In the genomic region with DNA sequence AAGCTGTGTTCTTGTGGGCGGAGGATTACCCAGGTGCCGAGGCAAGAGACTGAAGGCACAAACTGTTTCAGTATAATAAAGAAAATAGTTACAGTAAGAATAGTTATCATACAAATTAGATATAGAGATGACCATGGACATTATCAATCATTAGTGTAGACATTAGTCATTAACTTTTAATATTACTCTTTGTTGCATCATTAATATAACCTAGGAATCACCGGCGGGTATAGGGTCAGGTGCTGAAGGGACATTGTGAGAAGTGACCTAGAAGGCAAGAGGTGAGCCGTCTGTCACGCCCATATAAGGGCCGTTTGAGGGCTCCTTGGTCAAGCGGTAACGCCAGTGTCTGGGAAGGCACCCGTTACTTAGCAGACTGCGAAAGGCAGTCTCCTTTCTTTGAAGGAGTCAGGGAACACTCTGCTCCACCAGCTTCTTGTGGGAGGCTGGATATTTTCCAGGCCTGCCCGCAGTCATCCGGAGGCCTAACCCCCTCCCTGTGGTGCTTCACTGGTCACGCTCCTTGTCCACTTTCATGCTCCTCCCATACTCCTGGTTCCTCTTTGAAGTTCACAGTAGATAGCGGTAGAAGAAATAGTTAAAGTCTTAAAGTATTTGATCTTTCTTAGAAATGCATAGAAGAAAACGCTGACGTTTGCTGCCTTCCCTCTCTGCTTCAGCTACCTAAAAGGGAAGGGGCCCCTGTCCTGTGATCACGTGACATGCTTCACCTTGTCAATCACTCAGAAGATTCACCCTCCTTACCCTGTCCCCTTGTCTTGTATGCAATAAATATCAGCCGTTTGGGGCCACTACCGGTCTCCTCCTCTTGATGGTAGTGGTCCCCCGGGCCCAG, we compare ENCODE assay signal across 8 cellular contexts. TPM values are rescaled to one million over a fixed set of nuclear protein-coding genes. Genes with fewer than 3 reads are reported as not detected.
DNase-seq lines count a peak whose midpoint lies in the region; ATAC-seq, FAIRE-seq and TF ChIP-seq lines count a peak whose summit lies in the region.
"Not testable (repeated sequence)": the region's sequence is repeated elsewhere in the genome, so short reads cannot be mapped to it uniquely, and the experiment has no call there.

No MANE protein-coding gene starts in this region.

- not testable (repeated sequence) for BruUV-seq in OCI-LY7 (replicated peaks; lab: Mats Ljungman, UMichigan)
- BruUV-seq in GM12878 (replicated peaks; lab: Mats Ljungman, UMichigan): TSS peak; percentile 51

- H3K9ac ChIP-seq in GM12878 (ENCODE audit: control insufficient read depth, insufficient read depth, low read length): peak overlapping the region; percentile 76

- CTCF ChIA-PET in OCI-LY7 (lab: Charles Lee; ENCODE audit: unreplicated experiment): not testable (repeated sequence)
- CTCF ChIA-PET in GM12878 (lab: Yijun Ruan, JAX): interaction anchor here (0.6 to 2.0 kb wide), 6 partner anchors 8 to 112 kb away, joined by 3 to 11 read pairs (median 4); a partner anchor contains a TSS

- RAD21 ChIA-PET in GM12878 (lab: Charles Lee; ENCODE audit: unreplicated experiment): interaction anchor here (0.9 to 2.6 kb wide), 6 partner anchors 8 to 87 kb away, joined by 3 to 12 read pairs (median 5); a partner anchor contains a TSS

- TF ChIP-seq EP300 in GM12878 (IDR thresholded peaks at IDR 0.05; ENCODE audit: borderline replicate concordance in 1 of 2, control insufficient read depth in 1 of 2, low read depth in 2 of 2, low read length in 2 of 2): not testable (repeated sequence)

- FAIRE-seq in GM12878 (lab: Jason Lieb, UNC): peak; percentile 81

- POLR2A ChIA-PET in OCI-LY7 (lab: Charles Lee): interaction anchor here (0.6 to 1.3 kb wide), 3 partner anchors 8 to 14 kb away, joined by 3 to 5 read pairs (median 4); a partner anchor contains a TSS
- POLR2A ChIA-PET in GM12878 (lab: Charles Lee): interaction anchor here (0.6 to 10.0 kb wide), 11 partner anchors 7 to 343 kb away, joined by 3 to 232 read pairs (median 5); a partner anchor contains a TSS

- H3K9me2 ChIP-seq in OCI-LY7 (ENCODE audit: insufficient read depth, low read length): not testable (repeated sequence)

- intact Hi-C loops in CD14-positive monocyte (cut with micrococcal nuclease): loop anchor here in 1 of 2 donors (5.0 to 10.0 kb wide), 3 partner anchors 232 to 599 kb away; a partner anchor contains a TSS
- intact Hi-C loops in OCI-LY7 (cut with micrococcal nuclease; ENCODE audit: unreplicated experiment); activated CD4-positive, alpha-beta T cell treated with anti-CD3 and anti-CD28 coated beads, Interleukin-2, amount 10 ng/mL, durations not matched to agents 24 days and 14 days (cut with micrococcal nuclease); GM12878 (cut with micrococcal nuclease; ENCODE audit: unreplicated experiment); Right ventricle myocardium superior (cut with DNase I): not testable (repeated sequence)

- TF ChIP-seq CTCF in CD14-positive monocyte (IDR thresholded peaks at IDR 0.05); OCI-LY7 (conservative IDR thresholded peaks at IDR 0.05; ENCODE audit: low read length); GM12878 (IDR thresholded peaks at IDR 0.05 in 2 of 3, conservative IDR thresholded peaks at IDR 0.05 in 1 of 3; ENCODE audit: control insufficient read depth in 2 of 3, extremely low read depth in 1 of 3, insufficient read depth in 1 of 3, low read depth in 3 of 3, low read length in 3 of 3): not testable (repeated sequence)

- not testable (repeated sequence) for H3K9me3 Mint-ChIP-seq in CD14-positive monocyte; activated CD4-positive, alpha-beta T cell treated with anti-CD3 and anti-CD28 coated beads, Interleukin-2, amount 10 ng/mL, durations not matched to agents 24 days and 14 days; stimulated activated memory B cell treated with anti-CD40 and anti-IgM and Interleukin-4, amounts not matched to agents 10 μg/mL and 1 μg/mL and 100 μg/mL, for 72 hours

- H3K4me1 Mint-ChIP-seq in CD14-positive monocyte: peaks cover 55% of the 10 kb centered on the region
- peaks cover 44% of the 10 kb centered on the region for H3K4me1 Mint-ChIP-seq in activated CD4-positive, alpha-beta T cell treated with anti-CD3 and anti-CD28 coated beads, Interleukin-2, amount 10 ng/mL, durations not matched to agents 24 days and 14 days
- peaks cover 48% of the 10 kb centered on the region for H3K4me1 Mint-ChIP-seq in stimulated activated memory B cell treated with anti-CD40 and anti-IgM and Interleukin-4, amounts not matched to agents 10 μg/mL and 1 μg/mL and 100 μg/mL, for 72 hours

- H3K27ac ChIP-seq in OCI-LY7 (ENCODE audit: low read depth, low read length, poor library complexity, severe bottlenecking) (peak overlapping the region; percentile 85), GM12878 (ENCODE audit: control insufficient read depth, insufficient read depth) (peak overlapping the region; percentile 95)

- peak overlapping the region; percentile 81 to 90 for H3K4me3 Mint-ChIP-seq in CD14-positive monocyte
- H3K4me3 Mint-ChIP-seq in activated CD4-positive, alpha-beta T cell treated with anti-CD3 and anti-CD28 coated beads, Interleukin-2, amount 10 ng/mL, durations not matched to agents 24 days and 14 days: peak overlapping the region; percentile 96
- peak overlapping the region; percentile 97 for H3K4me3 Mint-ChIP-seq in stimulated activated memory B cell treated with anti-CD40 and anti-IgM and Interleukin-4, amounts not matched to agents 10 μg/mL and 1 μg/mL and 100 μg/mL, for 72 hours

- not testable (repeated sequence) for H4K20me1 ChIP-seq in OCI-LY7 (ENCODE audit: insufficient read depth, low read length); GM12878 (ENCODE audit: control insufficient read depth, insufficient read depth)

- H3K4me3 ChIP-seq in H7 (ENCODE audit: insufficient read depth, low read depth, low read length): not testable (repeated sequence)
- peak overlapping the region; percentile 46 for H3K4me3 ChIP-seq in OCI-LY7 (ENCODE audit: low read depth, low read length, poor library complexity, severe bottlenecking)
- H3K4me3 ChIP-seq in GM12878: peak overlapping the region; percentile 51

- peak overlapping the region; percentile 99 to 100 (median 99) for H3K27ac Mint-ChIP-seq in CD14-positive monocyte
- peak overlapping the region; percentile 100 for H3K27ac Mint-ChIP-seq in activated CD4-positive, alpha-beta T cell treated with anti-CD3 and anti-CD28 coated beads, Interleukin-2, amount 10 ng/mL, durations not matched to agents 24 days and 14 days
- peak overlapping the region; percentile 100 for H3K27ac Mint-ChIP-seq in stimulated activated memory B cell treated with anti-CD40 and anti-IgM and Interleukin-4, amounts not matched to agents 10 μg/mL and 1 μg/mL and 100 μg/mL, for 72 hours

- H3K27me3 ChIP-seq in H7 (ENCODE audit: control insufficient read depth, insufficient read depth, low read length): peaks cover 41% of the 10 kb centered on the region
- not testable (repeated sequence) for H3K27me3 ChIP-seq in GM12878 (replicated peaks in 1 of 2; ENCODE audit: control insufficient read depth in 2 of 2, insufficient read depth in 2 of 2, low read length in 1 of 2)

- not testable (repeated sequence) for ATAC-seq in GM12878; Right ventricle myocardium superior (ENCODE audit: poor library complexity); stimulated activated memory B cell treated with anti-CD40 and anti-IgM and Interleukin-4, amounts not matched to agents 10 μg/mL and 1 μg/mL and 100 μg/mL, for 72 hours

- TF ChIP-seq RAD21 in GM12878 (IDR thresholded peaks at IDR 0.05; ENCODE audit: insufficient read depth, low read depth, low read length): not testable (repeated sequence)

- H3K9me3 ChIP-seq in OCI-LY7 (ENCODE audit: low read length); GM12878 (replicated peaks; ENCODE audit: control insufficient read depth, insufficient read depth, low read length): not testable (repeated sequence)

- not testable (repeated sequence) for H3K27me3 Mint-ChIP-seq in CD14-positive monocyte (ENCODE audit: low read depth in 3 of 3); activated CD4-positive, alpha-beta T cell treated with anti-CD3 and anti-CD28 coated beads, Interleukin-2, amount 10 ng/mL, durations not matched to agents 24 days and 14 days; stimulated activated memory B cell treated with anti-CD40 and anti-IgM and Interleukin-4, amounts not matched to agents 10 μg/mL and 1 μg/mL and 100 μg/mL, for 72 hours

- H3K4me2 ChIP-seq in OCI-LY7 (ENCODE audit: low read length) (peak overlapping the region; percentile 70), GM12878 (ENCODE audit: control insufficient read depth, insufficient read depth) (peak overlapping the region; percentile 40)

- not testable (repeated sequence) for TF ChIP-seq POLR2A in GM12878 (IDR thresholded peaks at IDR 0.05; ENCODE audit: low read depth, low read length)

- peak overlapping the region; percentile 40; the same call in 1 of the 2 replicates for H2AFZ ChIP-seq in OCI-LY7 (ENCODE audit: low read length)
- H2AFZ ChIP-seq in GM12878 (ENCODE audit: control insufficient read depth, low read depth, low read length): not testable (repeated sequence)

- SMC1A ChIA-PET in GM12878 (lab: Charles Lee; ENCODE audit: uncharacterized antibody, unreplicated experiment): interaction anchor here (0.6 to 3.3 kb wide), 3 partner anchors 9 to 88 kb away, joined by 3 to 13 read pairs (median 10); a partner anchor contains a TSS

- DNase-seq in CD14-positive monocyte (ENCODE audit: low spot score) (peak; percentile 64), H7 (peak; percentile 4), OCI-LY7 (ENCODE audit: low spot score) (peak; percentile 83), Right ventricle myocardium superior (peak; percentile 66), mucosa of gallbladder (ENCODE audit: low spot score) (peak; percentile 57)
- peak; percentile 68 for DNase-seq in activated CD4-positive, alpha-beta T cell treated with anti-CD3 and anti-CD28 coated beads, Interleukin-2, amount 10 ng/mL, durations not matched to agents 24 days and 14 days
- not testable (repeated sequence) for DNase-seq in GM12878 (ENCODE audit: low read depth, low spot score)

- peaks cover 6 to 10% of the 10 kb centered on the region in 2 donors for H3K36me3 Mint-ChIP-seq in CD14-positive monocyte
- not testable (repeated sequence) for H3K36me3 Mint-ChIP-seq in activated CD4-positive, alpha-beta T cell treated with anti-CD3 and anti-CD28 coated beads, Interleukin-2, amount 10 ng/mL, durations not matched to agents 24 days and 14 days (ENCODE audit: low read depth); stimulated activated memory B cell treated with anti-CD40 and anti-IgM and Interleukin-4, amounts not matched to agents 10 μg/mL and 1 μg/mL and 100 μg/mL, for 72 hours

- WGBS in GM12878 (ENCODE audit: insufficient coverage, insufficient replicate concordance, low lambda C conversion rate, missing lambda C conversion rate): 35% methylated on average over 21 of the region's 21 CpGs

- in situ Hi-C loops in GM12878 (cut with MboI): loop anchor here (10.0 kb wide), 1 partner anchor 569 kb away; a partner anchor contains a TSS

- H3K4me1 ChIP-seq in OCI-LY7 (ENCODE audit: insufficient read depth, low read length, poor library complexity, severe bottlenecking) (peaks cover 82% of the 10 kb centered on the region), GM12878 (ENCODE audit: control insufficient read depth, insufficient read depth, low read length) (peaks cover 49% of the 10 kb centered on the region)

- H3K79me2 ChIP-seq in OCI-LY7 (ENCODE audit: insufficient read depth, low read depth, low read length): not testable (repeated sequence)
- peaks cover 42% of the 10 kb centered on the region for H3K79me2 ChIP-seq in GM12878 (ENCODE audit: control insufficient read depth, insufficient read depth, low read length)

- not testable (repeated sequence) for H3K36me3 ChIP-seq in H7 (replicated peaks; ENCODE audit: control insufficient read depth, insufficient read depth, low read length); OCI-LY7 (ENCODE audit: insufficient read depth, low read length); GM12878 (ENCODE audit: control insufficient read depth in 2 of 2, insufficient read depth in 2 of 2, low read length in 1 of 2)

RNA-seq across cellular contexts. Expression of a gene that starts 4.3 kb away (rescaled TPM):
- polyA plus RNA-seq in CD14-positive monocyte (100 to 1,000 TPM; 787 to 955 TPM), GM12878 (2011; rRNA removed) (8.8 and 21.0 TPM in 2 replicates), GM12878 (2014; fragmentation: Illumina TruSeq; extraction: Trizol) (3.0 and 5.6 TPM in 2 replicates), GM12878 (2014; fragmentation: Nextera tagmentation; extraction: Ambion mirVana) (under 1 TPM; 0.42 to 0.91 TPM), GM12878 (2014; rRNA removed) (55.7 and 57.8 TPM in 2 replicates), GM12878 (2016; fragmentation: Nextera tagmentation; extraction: Ambion mirVana) (10 to 100 TPM; 28.3 to 37.7 TPM)
- 0.55 and 1.1 TPM in 2 replicates for total RNA-seq in H7 (2014; rRNA removed; shearing (Covaris generic))
- 3.9 and 6.3 TPM in 2 replicates for total RNA-seq in OCI-LY7 (2014; rRNA removed; shearing (Covaris generic))
- total RNA-seq in OCI-LY7 (2022) (3.8 and 4.0 TPM in 2 replicates), GM12878 (2014; rRNA removed) (39.8 and 40.8 TPM in 2 replicates), GM12878 (2014; rRNA removed; fragmentation: Illumina TruSeq; extraction: Trizol) (8.9 and 9.8 TPM in 2 replicates), GM12878 (2021) (53.2 and 53.9 TPM in 2 replicates), Right ventricle myocardium superior (11.8 TPM), mucosa of gallbladder (34.8 TPM)
- 62.1 and 63.0 TPM in 2 replicates for total RNA-seq in activated CD4-positive, alpha-beta T cell treated with anti-CD3 and anti-CD28 coated beads, Interleukin-2, amount 10 ng/mL, durations not matched to agents 24 days and 14 days
- total RNA-seq in GM12878 (2013; cell fraction: nucleolus; rRNA removed): 57.1 and 63.5 TPM in 2 replicates
- polyA plus RNA-seq in GM12878 (2011; ENCODE audit: low read depth): 9.5 TPM
- 29.5 and 58.9 TPM in 2 replicates for polyA plus RNA-seq in GM12878 (2011; cell fraction: cytosol; rRNA removed)
- polyA plus RNA-seq in GM12878 (2011; cell fraction: nucleus; rRNA removed): 283 and 296 TPM in 2 replicates
- 32.9 and 38.1 TPM in 2 replicates for polyA plus RNA-seq in GM12878 (2012)
- polyA minus RNA-seq in GM12878 (2011; rRNA and poly(A)+ RNA removed): 12.4 and 23.6 TPM in 2 replicates
- polyA minus RNA-seq in GM12878 (2011; cell fraction: cytosol; rRNA and poly(A)+ RNA removed): 11.2 and 12.8 TPM in 2 replicates
- 22.4 and 35.5 TPM in 2 replicates for polyA minus RNA-seq in GM12878 (2011; cell fraction: nucleus; rRNA and poly(A)+ RNA removed)

RNA-seq across cellular contexts. Expression of a gene that starts 8.7 kb away (rescaled TPM):
- 10 to 100 TPM; 39.5 to 69.6 TPM for polyA plus RNA-seq in CD14-positive monocyte
- 1.2 TPM in 1 of 2 replicates, not detected in the other for total RNA-seq in H7 (2014; rRNA removed; shearing (Covaris generic))
- total RNA-seq in OCI-LY7 (2014; rRNA removed; shearing (Covaris generic)): 2.7 and 4.9 TPM in 2 replicates
- total RNA-seq in OCI-LY7 (2022): 3.9 and 4.1 TPM in 2 replicates
- total RNA-seq in activated CD4-positive, alpha-beta T cell treated with anti-CD3 and anti-CD28 coated beads, Interleukin-2, amount 10 ng/mL, durations not matched to agents 24 days and 14 days: 5.3 and 11.2 TPM in 2 replicates
- total RNA-seq in GM12878 (2013; cell fraction: nucleolus; rRNA removed): not detected in 2 replicates
- 2.8 and 4.4 TPM in 2 replicates for total RNA-seq in GM12878 (2014; rRNA removed)
- 0.32 and 0.36 TPM in 2 replicates for total RNA-seq in GM12878 (2014; rRNA removed; fragmentation: Illumina TruSeq; extraction: Trizol)
- total RNA-seq in GM12878 (2021): 6.4 and 16.0 TPM in 2 replicates
- polyA plus RNA-seq in GM12878 (2011; ENCODE audit: low read depth): 5.6 TPM
- polyA plus RNA-seq in GM12878 (2011; rRNA removed): 2.0 and 2.2 TPM in 2 replicates
- polyA plus RNA-seq in GM12878 (2011; cell fraction: cytosol; rRNA removed): 8.5 and 9.4 TPM in 2 replicates
- polyA plus RNA-seq in GM12878 (2011; cell fraction: nucleus; rRNA removed): 10.9 and 11.6 TPM in 2 replicates
- 4.7 and 8.2 TPM in 2 replicates for polyA plus RNA-seq in GM12878 (2012)
- 0.18 TPM in 1 of 2 replicates, not detected in the other for polyA plus RNA-seq in GM12878 (2014; fragmentation: Illumina TruSeq; extraction: Trizol)
- 1 to 10 TPM in 1 of 2 experiments, not detected in 1; 1.0 TPM for polyA plus RNA-seq in GM12878 (2014; fragmentation: Nextera tagmentation; extraction: Ambion mirVana)
- 2.4 and 7.1 TPM in 2 replicates for polyA plus RNA-seq in GM12878 (2014; rRNA removed)
- 10 to 100 TPM; 14.0 to 16.0 TPM for polyA plus RNA-seq in GM12878 (2016; fragmentation: Nextera tagmentation; extraction: Ambion mirVana)
- 2.0 TPM in 1 of 2 replicates, not detected in the other for polyA minus RNA-seq in GM12878 (2011; rRNA and poly(A)+ RNA removed)
- 4.2 TPM in 1 of 2 replicates, not detected in the other for polyA minus RNA-seq in GM12878 (2011; cell fraction: cytosol; rRNA and poly(A)+ RNA removed)
- not detected in 2 replicates for polyA minus RNA-seq in GM12878 (2011; cell fraction: nucleus; rRNA and poly(A)+ RNA removed)
- not detected for total RNA-seq in Right ventricle myocardium superior
- 1.3 TPM for total RNA-seq in mucosa of gallbladder

RNA-seq across cellular contexts. Expression of a gene that starts 11.6 kb away (rescaled TPM):
- polyA plus RNA-seq in CD14-positive monocyte: 1 to 10 TPM in 1 of 2 donors, under 1 TPM in 1; 0.88 to 4.3 TPM
- total RNA-seq in H7 (2014; rRNA removed; shearing (Covaris generic)): not detected in 2 replicates
- 0.08 and 0.25 TPM in 2 replicates for total RNA-seq in OCI-LY7 (2014; rRNA removed; shearing (Covaris generic))
- total RNA-seq in OCI-LY7 (2022): 0.31 and 0.46 TPM in 2 replicates
- 5.3 and 6.8 TPM in 2 replicates for total RNA-seq in activated CD4-positive, alpha-beta T cell treated with anti-CD3 and anti-CD28 coated beads, Interleukin-2, amount 10 ng/mL, durations not matched to agents 24 days and 14 days
- total RNA-seq in GM12878 (2013; cell fraction: nucleolus; rRNA removed): 2.3 and 2.6 TPM in 2 replicates
- 1.3 and 1.5 TPM in 2 replicates for total RNA-seq in GM12878 (2014; rRNA removed)
- 0.32 and 0.63 TPM in 2 replicates for total RNA-seq in GM12878 (2014; rRNA removed; fragmentation: Illumina TruSeq; extraction: Trizol)
- total RNA-seq in GM12878 (2021): 1.1 and 1.7 TPM in 2 replicates
- polyA plus RNA-seq in GM12878 (2011; ENCODE audit: low read depth): 0.26 TPM
- not detected in 2 replicates for polyA plus RNA-seq in GM12878 (2011; rRNA removed)
- 0.01 and 0.03 TPM in 2 replicates for polyA plus RNA-seq in GM12878 (2011; cell fraction: cytosol; rRNA removed)
- polyA plus RNA-seq in GM12878 (2011; cell fraction: nucleus; rRNA removed): 0.03 and 0.04 TPM in 2 replicates
- 1.5 and 1.9 TPM in 2 replicates for polyA plus RNA-seq in GM12878 (2012)
- polyA plus RNA-seq in GM12878 (2014; fragmentation: Illumina TruSeq; extraction: Trizol): 0.59 and 0.65 TPM in 2 replicates
- polyA plus RNA-seq in GM12878 (2014; fragmentation: Nextera tagmentation; extraction: Ambion mirVana): under 1 TPM in 1 of 2 experiments, not detected in 1; 0.05 TPM
- polyA plus RNA-seq in GM12878 (2014; rRNA removed): 1.8 and 2.2 TPM in 2 replicates
- 1 to 10 TPM in 1 of 2 experiments, under 1 TPM in 1; 0.72 to 1.1 TPM for polyA plus RNA-seq in GM12878 (2016; fragmentation: Nextera tagmentation; extraction: Ambion mirVana)
- not detected in 2 replicates for polyA minus RNA-seq in GM12878 (2011; rRNA and poly(A)+ RNA removed)
- polyA minus RNA-seq in GM12878 (2011; cell fraction: cytosol; rRNA and poly(A)+ RNA removed): 0.31 TPM in 1 of 2 replicates, not detected in the other
- 0.10 TPM in 1 of 2 replicates, not detected in the other for polyA minus RNA-seq in GM12878 (2011; cell fraction: nucleus; rRNA and poly(A)+ RNA removed)
- total RNA-seq in Right ventricle myocardium superior: not detected
- 0.17 TPM for total RNA-seq in mucosa of gallbladder

RNA-seq across cellular contexts. Expression of a gene that starts 26.1 kb away (rescaled TPM):
- 10 to 100 TPM; 12.5 to 18.1 TPM for polyA plus RNA-seq in CD14-positive monocyte
- total RNA-seq in H7 (2014; rRNA removed; shearing (Covaris generic)): 74.1 and 86.5 TPM in 2 replicates
- total RNA-seq in OCI-LY7 (2014; rRNA removed; shearing (Covaris generic)): 129 and 151 TPM in 2 replicates
- total RNA-seq in OCI-LY7 (2022): 124 and 126 TPM in 2 replicates
- 131 and 133 TPM in 2 replicates for total RNA-seq in activated CD4-positive, alpha-beta T cell treated with anti-CD3 and anti-CD28 coated beads, Interleukin-2, amount 10 ng/mL, durations not matched to agents 24 days and 14 days
- total RNA-seq in GM12878 (2013; cell fraction: nucleolus; rRNA removed): 43.3 and 47.4 TPM in 2 replicates
- 78.5 and 86.1 TPM in 2 replicates for total RNA-seq in GM12878 (2014; rRNA removed)
- 33.9 and 39.4 TPM in 2 replicates for total RNA-seq in GM12878 (2014; rRNA removed; fragmentation: Illumina TruSeq; extraction: Trizol)
- 99.8 and 110 TPM in 2 replicates for total RNA-seq in GM12878 (2021)
- 19.5 TPM for polyA plus RNA-seq in GM12878 (2011; ENCODE audit: low read depth)
- 18.4 and 31.9 TPM in 2 replicates for polyA plus RNA-seq in GM12878 (2011; rRNA removed)
- 52.9 and 83.1 TPM in 2 replicates for polyA plus RNA-seq in GM12878 (2011; cell fraction: cytosol; rRNA removed)
- polyA plus RNA-seq in GM12878 (2011; cell fraction: nucleus; rRNA removed): 135 and 170 TPM in 2 replicates
- polyA plus RNA-seq in GM12878 (2012): 46.8 and 48.7 TPM in 2 replicates
- 22.7 and 36.9 TPM in 2 replicates for polyA plus RNA-seq in GM12878 (2014; fragmentation: Illumina TruSeq; extraction: Trizol)
- 10 to 100 TPM in 1 of 2 experiments, 1 to 10 TPM in 1; 5.0 to 16.9 TPM for polyA plus RNA-seq in GM12878 (2014; fragmentation: Nextera tagmentation; extraction: Ambion mirVana)
- 80.3 and 84.2 TPM in 2 replicates for polyA plus RNA-seq in GM12878 (2014; rRNA removed)
- 10 to 100 TPM; 81.7 to 85.8 TPM for polyA plus RNA-seq in GM12878 (2016; fragmentation: Nextera tagmentation; extraction: Ambion mirVana)
- polyA minus RNA-seq in GM12878 (2011; rRNA and poly(A)+ RNA removed): 26.8 and 64.7 TPM in 2 replicates
- 31.8 and 32.3 TPM in 2 replicates for polyA minus RNA-seq in GM12878 (2011; cell fraction: cytosol; rRNA and poly(A)+ RNA removed)
- polyA minus RNA-seq in GM12878 (2011; cell fraction: nucleus; rRNA and poly(A)+ RNA removed): 26.2 and 40.9 TPM in 2 replicates
- 28.8 TPM for total RNA-seq in Right ventricle myocardium superior
- 35.2 TPM for total RNA-seq in mucosa of gallbladder

RNA-seq across cellular contexts. Expression of a gene that starts 26.6 kb away (rescaled TPM):
- 10 to 100 TPM; 15.0 to 16.6 TPM for polyA plus RNA-seq in CD14-positive monocyte
- 19.0 and 28.1 TPM in 2 replicates for total RNA-seq in H7 (2014; rRNA removed; shearing (Covaris generic))
- total RNA-seq in OCI-LY7 (2014; rRNA removed; shearing (Covaris generic)): 37.8 and 50.7 TPM in 2 replicates
- 49.2 and 49.8 TPM in 2 replicates for total RNA-seq in OCI-LY7 (2022)
- 78.4 and 79.2 TPM in 2 replicates for total RNA-seq in activated CD4-positive, alpha-beta T cell treated with anti-CD3 and anti-CD28 coated beads, Interleukin-2, amount 10 ng/mL, durations not matched to agents 24 days and 14 days
- total RNA-seq in GM12878 (2013; cell fraction: nucleolus; rRNA removed): 34.3 and 36.8 TPM in 2 replicates
- 32.2 and 34.9 TPM in 2 replicates for total RNA-seq in GM12878 (2014; rRNA removed)
- 5.5 and 5.7 TPM in 2 replicates for total RNA-seq in GM12878 (2014; rRNA removed; fragmentation: Illumina TruSeq; extraction: Trizol)
- total RNA-seq in GM12878 (2021): 54.7 and 57.5 TPM in 2 replicates
- polyA plus RNA-seq in GM12878 (2011; ENCODE audit: low read depth): 10.2 TPM
- polyA plus RNA-seq in GM12878 (2011; rRNA removed): 2.3 and 7.6 TPM in 2 replicates
- polyA plus RNA-seq in GM12878 (2011; cell fraction: cytosol; rRNA removed): 15.1 and 25.7 TPM in 2 replicates
- polyA plus RNA-seq in GM12878 (2011; cell fraction: nucleus; rRNA removed): 221 and 276 TPM in 2 replicates
- polyA plus RNA-seq in GM12878 (2012): 30.4 and 36.1 TPM in 2 replicates
- 0.44 and 3.4 TPM in 2 replicates for polyA plus RNA-seq in GM12878 (2014; fragmentation: Illumina TruSeq; extraction: Trizol)
- under 1 TPM; 0.08 to 0.55 TPM for polyA plus RNA-seq in GM12878 (2014; fragmentation: Nextera tagmentation; extraction: Ambion mirVana)
- 49.4 and 61.2 TPM in 2 replicates for polyA plus RNA-seq in GM12878 (2014; rRNA removed)
- polyA plus RNA-seq in GM12878 (2016; fragmentation: Nextera tagmentation; extraction: Ambion mirVana): 10 to 100 TPM; 36.2 to 39.5 TPM
- 9.9 and 19.8 TPM in 2 replicates for polyA minus RNA-seq in GM12878 (2011; rRNA and poly(A)+ RNA removed)
- 12.6 and 15.1 TPM in 2 replicates for polyA minus RNA-seq in GM12878 (2011; cell fraction: cytosol; rRNA and poly(A)+ RNA removed)
- polyA minus RNA-seq in GM12878 (2011; cell fraction: nucleus; rRNA and poly(A)+ RNA removed): 37.8 and 63.0 TPM in 2 replicates
- 25.3 TPM for total RNA-seq in Right ventricle myocardium superior
- total RNA-seq in mucosa of gallbladder: 89.1 TPM
